Comparison of ENCODE assay signal across 8 cellular contexts in genomic region chr14:43539210-43539609, GRCh38.
DNase-seq lines count a peak whose midpoint lies in the region; ATAC-seq and TF ChIP-seq lines count a peak whose summit lies in the region.

No MANE protein-coding gene starts in this region.

- H3K4me3 ChIP-seq in brain microvascular endothelial cell (ENCODE audit: low read depth, low read length): no peak overlapping the region
- H3K4me3 ChIP-seq in urinary bladder (ENCODE audit: low read depth, low read length): peak overlapping the region; percentile 7
- no peak overlapping the region for H3K4me3 ChIP-seq in osteoblast (ENCODE audit: insufficient read depth, low read length)

- H3K4me3 Mint-ChIP-seq in activated CD4-positive, alpha-beta T cell treated with anti-CD3 and anti-CD28 coated beads for 36 hours: no peak overlapping the region

- H3K79me2 ChIP-seq in osteoblast (ENCODE audit: insufficient read depth, low read length): no peaks in the 10 kb centered on the region

- peaks cover 15% of the 10 kb centered on the region for H3K9me3 Mint-ChIP-seq in activated CD4-positive, alpha-beta T cell treated with anti-CD3 and anti-CD28 coated beads for 36 hours (ENCODE audit: low read depth)

- peak; percentile 30 for TF ChIP-seq CTCF in brain microvascular endothelial cell (IDR thresholded peaks at IDR 0.05; ENCODE audit: low read depth, low read length, missing control alignments)
- no peak for TF ChIP-seq CTCF in osteoblast (IDR thresholded peaks at IDR 0.05; ENCODE audit: extremely low read depth, low read depth, low read length)

- POLR2A ChIA-PET in activated CD4-positive, alpha-beta T cell treated with anti-CD3 and anti-CD28 coated beads for 36 hours (lab: Charles Lee): no interaction called here

- H3K27me3 ChIP-seq in brain microvascular endothelial cell (replicated peaks): no peaks in the 10 kb centered on the region
- H3K27me3 ChIP-seq in osteoblast (ENCODE audit: insufficient read depth, low read length): no peaks in the 10 kb centered on the region

- in situ Hi-C loops in brain microvascular endothelial cell (cut with HindIII; ENCODE audit: low pct_ligation_motif_present, low sequenced_read_pairs): no loop called here

- no peaks in the 10 kb centered on the region for H3K36me3 Mint-ChIP-seq in activated CD4-positive, alpha-beta T cell treated with anti-CD3 and anti-CD28 coated beads for 36 hours (ENCODE audit: low read depth)

- no peaks in the 10 kb centered on the region for H4K20me1 ChIP-seq in osteoblast (ENCODE audit: insufficient read depth, low read length)

- DNase-seq in SIG-M5 treated with dmso at 0.1 percent for 504 hours (lab: John Stamatoyannopoulos, UW; ENCODE audit: unreplicated experiment) (peak; percentile 9), SIG-M5 (lab: John Stamatoyannopoulos, UW) (no peak), brain microvascular endothelial cell (no peak), left lobe of liver (ENCODE audit: low spot score) (no peak), osteoblast (ENCODE audit: insufficient read length, low spot score, missing footprints) (no peak), posterior vena cava (ENCODE audit: low spot score) (no peak)
- no peak for DNase-seq in activated CD4-positive, alpha-beta T cell treated with anti-CD3 and anti-CD28 coated beads for 36 hours

- intact Hi-C loops in posterior vena cava (cut with DNase I): no loop called here
- intact Hi-C loops in activated CD4-positive, alpha-beta T cell treated with anti-CD3 and anti-CD28 coated beads for 36 hours (cut with DNase I, micrococcal nuclease): no loop called here

- H3K9me3 ChIP-seq in osteoblast (ENCODE audit: low read depth, low read length): peaks cover 4% of the 10 kb centered on the region

- CTCF ChIA-PET in activated CD4-positive, alpha-beta T cell treated with anti-CD3 and anti-CD28 coated beads for 36 hours (lab: Charles Lee): no interaction called here

- WGBS in urinary bladder: 8% methylated on average over 6 of the region's 6 CpGs

- H3K27me3 Mint-ChIP-seq in activated CD4-positive, alpha-beta T cell treated with anti-CD3 and anti-CD28 coated beads for 36 hours: no peaks in the 10 kb centered on the region

- H2AFZ ChIP-seq in osteoblast (ENCODE audit: low read length): no peak overlapping the region

- no peaks in the 10 kb centered on the region for H3K4me1 Mint-ChIP-seq in activated CD4-positive, alpha-beta T cell treated with anti-CD3 and anti-CD28 coated beads for 36 hours

- no peak overlapping the region for H3K4me2 ChIP-seq in osteoblast (ENCODE audit: insufficient read depth, low read length)

- H3K27ac Mint-ChIP-seq in activated CD4-positive, alpha-beta T cell treated with anti-CD3 and anti-CD28 coated beads for 36 hours: no peak overlapping the region

- ATAC-seq in left lobe of liver: peak; percentile 70
- ATAC-seq in activated CD4-positive, alpha-beta T cell treated with anti-CD3 and anti-CD28 coated beads for 36 hours: no peak

- H3K4me1 ChIP-seq in urinary bladder (ENCODE audit: insufficient read depth) (no peaks in the 10 kb centered on the region), osteoblast (ENCODE audit: insufficient read depth, low read length) (no peaks in the 10 kb centered on the region)

- H3K36me3 ChIP-seq in brain microvascular endothelial cell (replicated peaks) (no peaks in the 10 kb centered on the region), urinary bladder (ENCODE audit: insufficient read depth) (no peaks in the 10 kb centered on the region), osteoblast (ENCODE audit: insufficient read depth, low read length) (no peaks in the 10 kb centered on the region)

- H3K27ac ChIP-seq in brain microvascular endothelial cell: no peak overlapping the region
- no peak overlapping the region for H3K27ac ChIP-seq in urinary bladder (ENCODE audit: low read depth)
- H3K27ac ChIP-seq in osteoblast (ENCODE audit: low read depth, low read length): no peak overlapping the region
